In genomic region chr6:17428595-17429120, GRCh38 we compare ENCODE assay signal across 5 cellular contexts. TPM values are rescaled to one million over a fixed set of nuclear protein-coding genes. Genes with fewer than 3 reads are reported as not detected.
"Had no signal": no experiment of that assay in that cellular context is flagged by ENCODE, and none has a peak within 500 bp of the region (broad histone marks: within the 10 kb centered on the region; RNA-seq: fewer than 3 reads in every experiment).

No MANE protein-coding gene starts in this region.

RNA-seq across cellular contexts. Expression of gene CAP2, which starts 35.3 kb away (rescaled TPM):
- total RNA-seq: activated CD8-positive, alpha-beta memory T cell treated with anti-CD3 and anti-CD28 coated beads for 36 hours; activated T-cell treated with anti-CD3 and anti-CD28 coated beads, Interleukin-2, amount 50 U/mL, for 4 hours; activated T-helper 2 cell treated with anti-CD3 and anti-CD28 coated beads, Interferon-gamma antibody, Interleukin-2, Interleukin-4, amounts not matched to agents 10 μg/mL and 5 μg/mL and 100 μg/mL, durations not matched to agents 14 hours and 24 hours and 36 hours; naive thymus-derived CD8-positive, alpha-beta T cell; T-helper 17 cell had no signal
- polyA plus RNA-seq: naive thymus-derived CD8-positive, alpha-beta T cell had no signal
